Comparison of ENCODE assay signal across 11 cellular contexts in the genomic region with DNA sequence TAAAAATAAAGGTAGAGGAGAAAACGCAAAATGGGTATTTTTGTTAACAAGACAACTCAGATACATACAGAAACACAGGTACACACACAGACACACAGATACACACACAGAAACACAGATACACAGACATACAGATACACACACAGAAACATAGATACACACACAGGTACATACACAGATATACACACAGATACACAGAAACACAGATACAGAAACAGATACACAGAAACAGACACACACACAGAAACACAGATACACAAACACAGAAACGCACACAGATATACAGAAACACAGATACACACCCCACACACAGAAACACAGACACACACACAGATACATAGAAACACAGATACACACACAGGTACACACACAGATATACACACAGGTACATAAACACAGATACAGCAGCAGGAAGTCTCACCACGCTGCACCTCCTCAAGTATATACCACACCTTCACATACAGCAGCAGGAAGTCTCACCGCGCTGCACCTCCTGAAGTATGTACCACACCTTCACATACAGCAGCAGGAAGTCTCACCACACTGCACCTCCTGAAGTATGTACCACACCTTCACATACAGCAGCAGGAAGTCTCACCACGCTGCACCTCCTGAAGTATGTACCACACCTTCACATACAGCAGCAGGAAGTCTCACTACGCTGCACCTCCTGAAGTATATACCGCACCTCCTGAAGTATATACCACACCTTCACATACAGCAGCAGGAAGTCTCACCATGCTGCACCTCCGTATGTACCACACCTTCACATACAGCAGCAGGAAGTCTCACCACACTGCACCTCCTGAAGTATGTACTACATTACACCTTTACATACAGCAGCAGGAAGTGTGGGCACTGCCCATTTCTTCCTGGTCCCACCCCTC.
DNase-seq lines count a peak whose midpoint lies in the region; ATAC-seq lines count a peak whose summit lies in the region.
"Had no signal": no experiment of that assay in that cellular context is flagged by ENCODE, and none has a peak within 500 bp of the region (broad histone marks: within the 10 kb centered on the region; RNA-seq: fewer than 3 reads in every experiment).

No MANE protein-coding gene starts in this region.

- peaks cover 13% of the 10 kb centered on the region in 2 donors for H3K36me3 Mint-ChIP-seq in activated T-cell treated with anti-CD3 and anti-CD28 coated beads, Interleukin-2, amount 50 U/mL, for 72 hours (ENCODE audit: insufficient read depth in 2 of 2)
- peaks cover 60% of the 10 kb centered on the region for H3K36me3 Mint-ChIP-seq in T-helper 2 cell treated with Interferon-gamma antibody and Interleukin-4, amounts not matched to agents 5 μg/mL and 100 μg/mL, for 36 hours (ENCODE audit: low read depth)

- H3K27ac Mint-ChIP-seq in activated T-cell treated with anti-CD3 and anti-CD28 coated beads, Interleukin-2, amount 50 U/mL, for 72 hours = peak overlapping the region; percentile 0
- peak overlapping the region; percentile 75 for H3K27ac Mint-ChIP-seq in T-helper 2 cell treated with Interferon-gamma antibody and Interleukin-4, amounts not matched to agents 5 μg/mL and 100 μg/mL, for 36 hours
- H3K27ac Mint-ChIP-seq: H9, neural progenitor cell had no signal

- peak overlapping the region; percentile 88 for H3K27ac ChIP-seq in temporal lobe (ENCODE audit: low read depth, low read length)
- H3K27ac ChIP-seq: neural progenitor cell had no signal

- ATAC-seq in activated T-cell treated with anti-CD3 and anti-CD28 coated beads, Interleukin-2, amount 50 U/mL, for 72 hours (replicated peaks in 1 of 2) = peak in 1 of 2 donors; percentile 32
- ATAC-seq in HG03354 (IDR thresholded peaks at IDR 0.05; ENCODE audit: poor library complexity, severe bottlenecking, unreplicated experiment) = no peak

- no peak overlapping the region for H3K4me3 Mint-ChIP-seq in activated T-cell treated with anti-CD3 and anti-CD28 coated beads, Interleukin-2, amount 50 U/mL, for 72 hours
- H3K4me3 Mint-ChIP-seq in T-helper 2 cell treated with Interferon-gamma antibody and Interleukin-4, amounts not matched to agents 5 μg/mL and 100 μg/mL, for 36 hours = peak overlapping the region; percentile 20
- H3K4me3 Mint-ChIP-seq: H9, neural progenitor cell had no signal

- H3K9me3 Mint-ChIP-seq in activated T-cell treated with anti-CD3 and anti-CD28 coated beads, Interleukin-2, amount 50 U/mL, for 72 hours = peaks cover 0 to 4% of the 10 kb centered on the region in 2 donors
- H3K9me3 Mint-ChIP-seq in T-helper 2 cell treated with Interferon-gamma antibody and Interleukin-4, amounts not matched to agents 5 μg/mL and 100 μg/mL, for 36 hours = peaks cover 7% of the 10 kb centered on the region
- H3K9me3 Mint-ChIP-seq: H9, neural progenitor cell had no signal

- no peak for DNase-seq in activated T-cell treated with anti-CD3 and anti-CD28 coated beads, Interleukin-2, amount 50 U/mL, for 72 hours
- no peak for DNase-seq in activated T-cell treated with anti-CD3 and anti-CD28 coated beads, Interleukin-2, amount 50 U/mL, for 48 hours
- no peak for DNase-seq in T-helper 2 cell treated with Interferon-gamma antibody and Interleukin-4, amounts not matched to agents 5 μg/mL and 100 μg/mL, for 36 hours (ENCODE audit: low spot score)
- DNase-seq in islet precursor cell = peak; percentile 23
- no peak for DNase-seq in SIG-M5 treated with dmso at 0.1 percent for 504 hours (lab: John Stamatoyannopoulos, UW; ENCODE audit: unreplicated experiment)
- no peak for DNase-seq in GF-D8 (lab: John Stamatoyannopoulos, UW)
- DNase-seq: NCI-H82 had no signal

- no peaks in the 10 kb centered on the region for H3K27me3 Mint-ChIP-seq in activated T-cell treated with anti-CD3 and anti-CD28 coated beads, Interleukin-2, amount 50 U/mL, for 72 hours (ENCODE audit: low read depth)
- H3K27me3 Mint-ChIP-seq in T-helper 2 cell treated with Interferon-gamma antibody and Interleukin-4, amounts not matched to agents 5 μg/mL and 100 μg/mL, for 36 hours (ENCODE audit: low read depth) = no peaks in the 10 kb centered on the region

- H3K4me1 Mint-ChIP-seq in activated T-cell treated with anti-CD3 and anti-CD28 coated beads, Interleukin-2, amount 50 U/mL, for 72 hours (ENCODE audit: low read depth) = peaks cover 18% of the 10 kb centered on the region
- peaks cover 16% of the 10 kb centered on the region for H3K4me1 Mint-ChIP-seq in T-helper 2 cell treated with Interferon-gamma antibody and Interleukin-4, amounts not matched to agents 5 μg/mL and 100 μg/mL, for 36 hours (ENCODE audit: low read depth)
- H3K4me1 Mint-ChIP-seq: H9, neural progenitor cell had no signal
